13 cellular contexts compared by ENCODE assay signal in the genomic region with DNA sequence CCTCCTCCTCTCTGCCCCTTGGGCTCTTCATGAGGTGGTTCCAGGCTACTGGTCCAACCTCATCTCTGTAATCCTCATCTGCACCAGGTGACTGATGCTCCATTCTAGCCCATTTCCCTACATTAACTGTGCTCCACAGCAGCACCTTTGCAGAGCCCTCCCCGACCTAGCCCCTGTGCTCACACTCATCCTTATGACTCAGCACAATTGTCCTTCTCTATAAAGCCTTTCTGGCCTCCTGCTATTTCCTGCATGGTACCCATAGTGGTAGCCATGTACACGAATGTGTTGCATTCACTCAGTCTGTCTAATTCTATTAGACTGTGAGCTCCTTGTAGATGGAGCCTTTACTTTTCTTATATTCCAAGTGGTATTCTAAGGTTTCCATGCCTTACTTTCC.
DNase-seq lines count a peak whose midpoint lies in the region; ATAC-seq, FAIRE-seq and TF ChIP-seq lines count a peak whose summit lies in the region.
"Had no signal": no experiment of that assay in that cellular context is flagged by ENCODE, and none has a peak within 500 bp of the region (broad histone marks: within the 10 kb centered on the region; RNA-seq: fewer than 3 reads in every experiment).

No MANE protein-coding gene starts in this region.

- no peak overlapping the region for H2BK5ac ChIP-seq in H1 (ENCODE audit: low read depth, low read length)

- no peaks in the 10 kb centered on the region for H3K9me3 ChIP-seq in HepG2 (ENCODE audit: low read length)
- no peaks in the 10 kb centered on the region for H3K9me3 ChIP-seq in right lobe of liver
- no peaks in the 10 kb centered on the region for H3K9me3 ChIP-seq in H1 (ENCODE audit: insufficient read depth in 2 of 2, low read depth in 1 of 2, low read length in 1 of 2)

- no peak overlapping the region for H2BK20ac ChIP-seq in H1 (ENCODE audit: low read length)

- FAIRE-seq in HepG2 (lab: Jason Lieb, UNC) (no peak), H1 (lab: Jason Lieb, UNC) (no peak)

- POLR2A ChIA-PET in HepG2 (lab: Yijun Ruan, JAX): no interaction called here
- POLR2A ChIA-PET in H1 (lab: Charles Lee; ENCODE audit: partially characterized antibody): no interaction called here

- no peak overlapping the region for H3K9ac ChIP-seq in HepG2 (ENCODE audit: insufficient read depth, low read depth, low read length)
- no peak overlapping the region for H3K9ac ChIP-seq in H1 (replicated peaks in 1 of 4; ENCODE audit: extremely low read depth in 1 of 4, low read depth in 3 of 4, low read length in 3 of 4)

- no peak for DNase-seq in HepG2 (ENCODE audit: low spot score)
- DNase-seq in right lobe of liver: no peak
- peak; percentile 29 for DNase-seq in M059J (ENCODE audit: low read depth)
- DNase-seq in H1 (ENCODE audit: low read depth in 1 of 2, low spot score in 2 of 2): no peak
- no peak for DNase-seq in hippocampal formation (lab: John Stamatoyannopoulos, UW)
- no peak for DNase-seq in SKM-1 treated with dmso at 0.1 percent for 144 hours (lab: John Stamatoyannopoulos, UW; ENCODE audit: unreplicated experiment)
- no peak for DNase-seq in NCI-H748 (lab: John Stamatoyannopoulos, UW; ENCODE audit: unreplicated experiment)
- DNase-seq: 8988T; C1 segment of cervical spinal cord; CD4-positive, alpha-beta memory T cell; COR-L47; H9 had no signal

- no peaks in the 10 kb centered on the region for H3K4me1 ChIP-seq in HepG2 (ENCODE audit: insufficient read depth, low read length)
- H3K4me1 ChIP-seq in right lobe of liver: no peaks in the 10 kb centered on the region
- H3K4me1 ChIP-seq in H1 (replicated peaks in 1 of 4; ENCODE audit: control insufficient read depth in 3 of 4, insufficient read depth in 4 of 4, low read length in 3 of 4): peaks cover 0 to 5% (median 0%) of the 10 kb centered on the region in 4 experiments; a peak in 1 of 7 replicates

- no peak overlapping the region for H4K5ac ChIP-seq in H1 (ENCODE audit: insufficient read length, low read depth, low read length)

- TF ChIP-seq EP300 in HepG2 (IDR thresholded peaks at IDR 0.05; ENCODE audit: low read depth in 2 of 2, low read length in 2 of 2) (no peak), HepG2 (CRISPR knock-in tag; IDR thresholded peaks at IDR 0.05; ENCODE audit: borderline replicate concordance) (no peak), H1 (IDR thresholded peaks at IDR 0.05; ENCODE audit: borderline replicate concordance in 1 of 2, low read depth in 2 of 2, low read length in 2 of 2) (no peak)

- no peak overlapping the region for H3K23ac ChIP-seq in H1 (ENCODE audit: insufficient read length)

- H3K18ac ChIP-seq in H1 (ENCODE audit: extremely low read depth, low read length): no peak overlapping the region

- H3K79me2 ChIP-seq in HepG2 (ENCODE audit: insufficient read depth, low read length) (no peaks in the 10 kb centered on the region), H1 (ENCODE audit: control insufficient read depth in 1 of 2, insufficient read depth in 2 of 2, low read length in 2 of 2) (no peaks in the 10 kb centered on the region)

- no peak overlapping the region for H2AK5ac ChIP-seq in H1 (ENCODE audit: low read depth, low read length)

- no peaks in the 10 kb centered on the region for H3K23me2 ChIP-seq in H1 (ENCODE audit: low read depth, low read length)

- H3K79me1 ChIP-seq in H1 (ENCODE audit: low read depth, low read length): no peaks in the 10 kb centered on the region

- peak overlapping the region; percentile 28; the same call in 1 of the 2 replicates for H2BK12ac ChIP-seq in H1 (ENCODE audit: low read depth, low read length)

- no peak overlapping the region for H3K14ac ChIP-seq in H1 (ENCODE audit: insufficient read length)

- no peak overlapping the region for H4K91ac ChIP-seq in H1 (replicated peaks; ENCODE audit: insufficient read length, low read length)

- no peaks in the 10 kb centered on the region; a peak in 1 of 5 replicates for H3K27me3 ChIP-seq in HepG2 (ENCODE audit: control insufficient read depth in 1 of 2, insufficient read depth in 2 of 2, low read length in 2 of 2)
- no peaks in the 10 kb centered on the region for H3K27me3 ChIP-seq in right lobe of liver
- no peaks in the 10 kb centered on the region for H3K27me3 ChIP-seq in H1 (replicated peaks in 1 of 4; ENCODE audit: control insufficient read depth in 3 of 4, extremely low read depth in 1 of 4, insufficient read depth in 3 of 4, low read length in 3 of 4)

- H4K20me1 ChIP-seq in HepG2 (ENCODE audit: insufficient read depth, low read length) (no peaks in the 10 kb centered on the region), H1 (replicated peaks in 1 of 2; ENCODE audit: control insufficient read depth in 1 of 2, insufficient read depth in 2 of 2, low read length in 2 of 2) (no peaks in the 10 kb centered on the region)

- H2BK15ac ChIP-seq in H1 (ENCODE audit: low read length): no peak overlapping the region

- H3K36me3 ChIP-seq in HepG2 (replicated peaks in 1 of 2; ENCODE audit: control insufficient read depth in 1 of 2, insufficient read depth in 2 of 2, low read length in 2 of 2) (no peaks in the 10 kb centered on the region), right lobe of liver (no peaks in the 10 kb centered on the region), H1 (ENCODE audit: control insufficient read depth in 2 of 4, insufficient read depth in 4 of 4, low read length in 3 of 4) (0 out of 8 replicates have a peak, but pooled peaks cover 0 to 2% (median 0%) of the 10 kb centered on the region in 4 experiments)

- no peak overlapping the region for H4K8ac ChIP-seq in H1 (ENCODE audit: extremely low read depth, insufficient read depth, low read length)

- ATAC-seq in HepG2: no peak
- no peak for ATAC-seq in right lobe of liver
- ATAC-seq: GM23338 had no signal

- TF ChIP-seq CTCF in HepG2 (CRISPR knock-in tag; IDR thresholded peaks at IDR 0.05): no peak
- TF ChIP-seq CTCF in right lobe of liver (IDR thresholded peaks at IDR 0.05): no peak
- TF ChIP-seq CTCF in H1 (IDR thresholded peaks at IDR 0.05; ENCODE audit: control extremely low read depth in 1 of 3, insufficient read depth in 1 of 3, low read depth in 1 of 3, low read length in 3 of 3): no peak

- H3K4me3 ChIP-seq in HepG2 (replicated peaks in 1 of 3; ENCODE audit: insufficient read depth in 1 of 3, low read depth in 2 of 3, low read length in 3 of 3) (no peak overlapping the region), right lobe of liver (no peak overlapping the region), H1 (ENCODE audit: extremely low read depth in 1 of 4, insufficient read depth in 2 of 4, low read depth in 3 of 4, low read length in 4 of 4) (no peak overlapping the region)
- H3K4me3 ChIP-seq: GM23338 had no signal

- no TSS peak for BruUV-seq in HepG2 (replicated peaks; lab: Mats Ljungman, UMichigan)

- CTCF ChIA-PET in HepG2 (lab: Yijun Ruan, JAX; ENCODE audit: low intra/inter-chr PET ratio, low total read pairs) (no interaction called here), H1 (lab: Charles Lee; ENCODE audit: partially characterized antibody) (interaction anchor here (1.0 kb wide), 1 partner anchor 34 kb away, joined by 3 read pairs; no protein-coding TSS in a partner anchor)

- intact Hi-C loops in HepG2 (cut with micrococcal nuclease; ENCODE audit: unreplicated experiment) (loop anchor here (1.0 kb wide), 1 partner anchor 18 kb away; no protein-coding TSS in a partner anchor), right lobe of liver (cut with DNase I) (no loop called here)

- no peak overlapping the region for H2BK120ac ChIP-seq in H1 (replicated peaks; ENCODE audit: low read depth, low read length)

- TF ChIP-seq POLR2A in HepG2 (IDR thresholded peaks at IDR 0.05; ENCODE audit: insufficient read depth in 1 of 2, low read depth in 2 of 2, low read length in 2 of 2): no peak
- TF ChIP-seq POLR2A in right lobe of liver (IDR thresholded peaks at IDR 0.05): no peak
- TF ChIP-seq POLR2A in H1 (IDR thresholded peaks at IDR 0.05; ENCODE audit: control extremely low read depth in 1 of 2, low read depth in 2 of 2, low read length in 2 of 2): no peak

- H3K4me2 ChIP-seq in HepG2 (ENCODE audit: low read depth, low read length) (no peak overlapping the region), H1 (ENCODE audit: insufficient read depth in 1 of 2, low read depth in 2 of 2, low read length in 2 of 2) (no peak overlapping the region)
- H3K4me2 ChIP-seq: GM23338 had no signal

- no peak overlapping the region for H3K56ac ChIP-seq in H1 (replicated peaks; ENCODE audit: insufficient read length, low read depth, low read length)

- in situ Hi-C loops in HepG2 (cut with HindIII; ENCODE audit: extremely low pct_ligation_motif_present, low pct_unique_long_range_greater_than_20kb): no loop called here

- H3K4ac ChIP-seq in H1 (replicated peaks; ENCODE audit: insufficient read length, low read depth, low read length): no peak overlapping the region

- TF ChIP-seq RAD21 in HepG2 (CRISPR knock-in tag; IDR thresholded peaks at IDR 0.05): no peak
- TF ChIP-seq RAD21 in H1 (IDR thresholded peaks at IDR 0.05 in 1 of 2, conservative IDR thresholded peaks at IDR 0.05 in 1 of 2; ENCODE audit: low read depth in 2 of 2, low read length in 2 of 2): no peak

- H2AFZ ChIP-seq in HepG2 (ENCODE audit: low read length) (no peak overlapping the region), H1 (ENCODE audit: low read length) (no peak overlapping the region)
- H2AFZ ChIP-seq: GM23338 had no signal

- H3K27ac ChIP-seq in HepG2 (ENCODE audit: extremely low read length, insufficient read depth, low read length) (no peak overlapping the region), right lobe of liver (no peak overlapping the region), H1 (ENCODE audit: low read depth, low read length) (no peak overlapping the region)

- WGBS in HepG2 (ENCODE audit: low lambda C conversion rate): 86% methylated on average over 2 of the region's 2 CpGs
- WGBS in right lobe of liver (ENCODE audit: insufficient coverage, low coverage, low lambda C conversion rate, missing lambda C conversion rate): 72% methylated on average over 2 of the region's 2 CpGs
- 90% methylated on average over 2 of the region's 2 CpGs; no CpG with 5 or more reads in 1 of the 2 experiments for whole genome bisulfite sequencing in H1 (ENCODE audit: extremely low coverage in 1 of 2, insufficient coverage in 1 of 2, insufficient read length in 1 of 2, insufficient replicate concordance in 2 of 2, low coverage in 1 of 2, low lambda C conversion rate in 2 of 2, missing lambda C conversion rate in 1 of 2), 2 experiments

TF ChIP-seq in HepG2, 621 proteins besides CTCF, POLR2A, EP300 and RAD21:
- peak in 1 of 2 experiments; percentile 35; a peak in 1 of 4 replicates for TF ChIP-seq MAFK (conservative IDR thresholded peaks at IDR 0.05 in 1 of 2, IDR thresholded peaks at IDR 0.05 in 1 of 2; ENCODE audit: low read length in 2 of 2)
- TF ChIP-seq NFE2L2 (IDR thresholded peaks at IDR 0.05; ENCODE audit: low read length): peak; percentile 64
- TF ChIP-seq KDM5A (IDR thresholded peaks at IDR 0.05; ENCODE audit: borderline replicate concordance, low read length): no peak
- TF ChIP-seq ZNF317 (CRISPR knock-in tag; IDR thresholded peaks at IDR 0.05): no peak

TF ChIP-seq in H1, 55 proteins besides CTCF, POLR2A, EP300 and RAD21 (continues in another document):
- TF ChIP-seq SIRT6 (IDR thresholded peaks at IDR 0.05; ENCODE audit: low read length) (no peak), BACH1 (IDR thresholded peaks at IDR 0.05; ENCODE audit: low read length) (0 out of 2 replicates have a peak, but pooled peaks have one; percentile 28), GTF2F1 (IDR thresholded peaks at IDR 0.05; ENCODE audit: borderline replicate concordance, low read depth, low read length) (no peak), MAFK (IDR thresholded peaks at IDR 0.05; ENCODE audit: low read depth, low read length) (peak; percentile 7; the same call in 1 of the 2 replicates)
